Comparison of ENCODE assay signal across 28 cellular contexts in the genomic region with DNA sequence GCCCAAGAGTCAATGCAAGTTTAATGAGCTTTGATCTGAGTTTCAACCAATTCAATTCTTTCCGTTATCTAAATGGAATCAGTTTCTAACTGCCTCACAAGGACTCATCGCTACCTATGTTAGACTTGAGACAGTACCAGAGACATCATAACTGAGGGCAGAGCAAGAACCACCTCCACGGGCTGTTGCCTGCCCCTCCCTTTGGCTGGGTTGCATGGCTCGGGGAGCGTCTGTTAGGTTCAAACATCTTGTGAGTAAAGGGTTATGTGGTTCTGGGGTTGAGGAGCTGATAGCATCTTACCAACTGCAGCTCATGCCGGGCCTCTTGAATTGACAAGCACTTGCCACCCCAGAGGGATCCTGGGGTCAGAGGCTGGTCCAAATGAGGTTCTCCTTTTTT.
A peak's percentile ranks its signal among the peaks of the same experiment; 100 is the strongest.
DNase-seq lines count a peak whose midpoint lies in the region; ATAC-seq and TF ChIP-seq lines count a peak whose summit lies in the region.
"Had no signal": no experiment of that assay in that cellular context is flagged by ENCODE, and none has a peak within 500 bp of the region (broad histone marks: within the 10 kb centered on the region; RNA-seq: fewer than 3 reads in every experiment).

No MANE protein-coding gene starts in this region.

- no peaks in the 10 kb centered on the region for H3K9me3 Mint-ChIP-seq in activated CD4-positive, alpha-beta T cell treated with anti-CD3 and anti-CD28 coated beads, Interleukin-2, amount 10 ng/mL, durations not matched to agents 7 days and 5 days
- H3K9me3 Mint-ChIP-seq in activated T-helper 17 cell treated with anti-CD3 and anti-CD28 coated beads, Interleukin-2, amount 50 U/mL, for 72 hours, result peaks cover 4% of the 10 kb centered on the region
- peaks cover 4 to 5% of the 10 kb centered on the region in 2 donors for H3K9me3 Mint-ChIP-seq in stimulated activated naive CD8-positive, alpha-beta T cell treated with anti-CD3 and anti-CD28 coated beads, Interleukin-15, amount 100 ng/mL, for 72 hours
- no peaks in the 10 kb centered on the region for H3K9me3 Mint-ChIP-seq in osteocyte (ENCODE audit: unreplicated experiment)
- H3K9me3 Mint-ChIP-seq: activated B cell treated with CpG ODN at 0.5 μM for 24 hours; dendritic cell treated with granulocyte-macrophage colony-stimulating factor and Interleukin-4, amounts not matched to agents 40 ng/mL and 50 ng/mL, for 4 days had no signal

- no peak for TF ChIP-seq CTCF in osteocyte (IDR thresholded peaks at IDR 0.05)

- DNase-seq in activated CD4-positive, alpha-beta T cell treated with anti-CD3 and anti-CD28 coated beads, Interleukin-2, amount 10 ng/mL, durations not matched to agents 7 days and 5 days, result peak; percentile 20
- DNase-seq in activated CD4-positive, alpha-beta T cell treated with anti-CD3 and anti-CD28 coated beads for 4 hours, result no peak
- DNase-seq in stimulated activated CD4-positive, alpha-beta T cell treated with anti-CD3 and anti-CD28 coated beads, Interleukin-12 subunit alpha, Interleukin-12 subunit beta, amount 100 ng/mL, for 48 hours (ENCODE audit: low read depth in 2 of 3, low spot score in 1 of 3), result peak in 2 of 3 donors; percentile 2 to 6
- no peak for DNase-seq in stimulated activated CD4-positive, alpha-beta T cell treated with anti-CD3 and anti-CD28 coated beads, Interleukin-4, amount 100 ng/mL, for 4 hours
- no peak for DNase-seq in stimulated activated naive CD8-positive, alpha-beta T cell treated with anti-CD3 and anti-CD28 coated beads, Interleukin-15, amount 100 ng/mL, for 72 hours
- no peak for DNase-seq in osteocyte (ENCODE audit: extremely low spot score, unreplicated experiment)
- DNase-seq: activated B cell treated with CpG ODN at 0.5 μM for 24 hours, activated gamma-delta T cell, body of pancreas, Caco-2, erythroblast, H7, KG1, left lung, mesenchymal stem cell, MM.1S, NCI-H2029, NCI-H510A treated with DMSO at 0.1 percent for 48 hours, OCI-M1, posterior cingulate gyrus, small intestine, T-cell, upper lobe of left lung had no signal

- peaks cover 6% of the 10 kb centered on the region for H3K27me3 Mint-ChIP-seq in activated CD4-positive, alpha-beta T cell treated with anti-CD3 and anti-CD28 coated beads, Interleukin-2, amount 10 ng/mL, durations not matched to agents 7 days and 5 days
- H3K27me3 Mint-ChIP-seq in activated T-helper 17 cell treated with anti-CD3 and anti-CD28 coated beads, Interleukin-2, amount 50 U/mL, for 72 hours, result peaks cover 17% of the 10 kb centered on the region
- peaks cover 13% of the 10 kb centered on the region for H3K27me3 Mint-ChIP-seq in stimulated activated naive CD8-positive, alpha-beta T cell treated with anti-CD3 and anti-CD28 coated beads, Interleukin-15, amount 100 ng/mL, for 72 hours
- H3K27me3 Mint-ChIP-seq in osteocyte (ENCODE audit: unreplicated experiment), result no peaks in the 10 kb centered on the region

- no peak overlapping the region for H3K4me3 Mint-ChIP-seq in activated CD4-positive, alpha-beta T cell treated with anti-CD3 and anti-CD28 coated beads, Interleukin-2, amount 10 ng/mL, durations not matched to agents 7 days and 5 days
- H3K4me3 Mint-ChIP-seq in activated T-helper 17 cell treated with anti-CD3 and anti-CD28 coated beads, Interleukin-2, amount 50 U/mL, for 72 hours, result no peak overlapping the region
- H3K4me3 Mint-ChIP-seq in stimulated activated naive CD8-positive, alpha-beta T cell treated with anti-CD3 and anti-CD28 coated beads, Interleukin-15, amount 100 ng/mL, for 72 hours, result no peak overlapping the region
- no peak overlapping the region for H3K4me3 Mint-ChIP-seq in osteocyte (ENCODE audit: unreplicated experiment)
- H3K4me3 Mint-ChIP-seq: activated B cell treated with CpG ODN at 0.5 μM for 24 hours; CD14-positive monocyte; dendritic cell treated with granulocyte-macrophage colony-stimulating factor and Interleukin-4, amounts not matched to agents 40 ng/mL and 50 ng/mL, for 4 days; stimulated activated effector memory CD8-positive, alpha-beta T cell treated with anti-CD3 and anti-CD28 coated beads, Interleukin-12 subunit alpha, Interleukin-12 subunit beta, amount 100 ng/mL, for 72 hours; T-cell had no signal

- POLR2A ChIA-PET in activated CD4-positive, alpha-beta T cell treated with anti-CD3 and anti-CD28 coated beads, Interleukin-2, amount 10 ng/mL, durations not matched to agents 7 days and 5 days (lab: Charles Lee), result no interaction called here

- CTCF ChIA-PET in activated CD4-positive, alpha-beta T cell treated with anti-CD3 and anti-CD28 coated beads, Interleukin-2, amount 10 ng/mL, durations not matched to agents 7 days and 5 days (lab: Charles Lee), result interaction anchor here (0.6 kb wide), 1 partner anchor 347 kb away, joined by 3 read pairs; no protein-coding TSS in a partner anchor

- H3K4me1 Mint-ChIP-seq in activated CD4-positive, alpha-beta T cell treated with anti-CD3 and anti-CD28 coated beads, Interleukin-2, amount 10 ng/mL, durations not matched to agents 7 days and 5 days, result peaks cover 8% of the 10 kb centered on the region
- H3K4me1 Mint-ChIP-seq in activated T-helper 17 cell treated with anti-CD3 and anti-CD28 coated beads, Interleukin-2, amount 50 U/mL, for 72 hours, result no peaks in the 10 kb centered on the region
- H3K4me1 Mint-ChIP-seq in stimulated activated naive CD8-positive, alpha-beta T cell treated with anti-CD3 and anti-CD28 coated beads, Interleukin-15, amount 100 ng/mL, for 72 hours, result no peaks in the 10 kb centered on the region
- peaks cover 4% of the 10 kb centered on the region for H3K4me1 Mint-ChIP-seq in osteocyte (ENCODE audit: unreplicated experiment)
- H3K4me1 Mint-ChIP-seq: activated B cell treated with CpG ODN at 0.5 μM for 24 hours; CD14-positive monocyte; stimulated activated effector memory CD8-positive, alpha-beta T cell treated with anti-CD3 and anti-CD28 coated beads, Interleukin-12 subunit alpha, Interleukin-12 subunit beta, amount 100 ng/mL, for 72 hours had no signal

- H3K36me3 Mint-ChIP-seq in activated CD4-positive, alpha-beta T cell treated with anti-CD3 and anti-CD28 coated beads, Interleukin-2, amount 10 ng/mL, durations not matched to agents 7 days and 5 days (ENCODE audit: low read depth), result no peaks in the 10 kb centered on the region
- H3K36me3 Mint-ChIP-seq in activated T-helper 17 cell treated with anti-CD3 and anti-CD28 coated beads, Interleukin-2, amount 50 U/mL, for 72 hours (ENCODE audit: low read depth), result no peaks in the 10 kb centered on the region
- no peaks in the 10 kb centered on the region for H3K36me3 Mint-ChIP-seq in osteocyte (ENCODE audit: unreplicated experiment)
- H3K36me3 Mint-ChIP-seq: CD14-positive monocyte; stimulated activated effector memory CD8-positive, alpha-beta T cell treated with anti-CD3 and anti-CD28 coated beads, Interleukin-12 subunit alpha, Interleukin-12 subunit beta, amount 100 ng/mL, for 72 hours; T-cell had no signal

- H3K27ac Mint-ChIP-seq in activated CD4-positive, alpha-beta T cell treated with anti-CD3 and anti-CD28 coated beads, Interleukin-2, amount 10 ng/mL, durations not matched to agents 7 days and 5 days, result no peak overlapping the region
- H3K27ac Mint-ChIP-seq in activated T-helper 17 cell treated with anti-CD3 and anti-CD28 coated beads, Interleukin-2, amount 50 U/mL, for 72 hours, result no peak overlapping the region
- no peak overlapping the region for H3K27ac Mint-ChIP-seq in stimulated activated naive CD8-positive, alpha-beta T cell treated with anti-CD3 and anti-CD28 coated beads, Interleukin-15, amount 100 ng/mL, for 72 hours
- no peak overlapping the region for H3K27ac Mint-ChIP-seq in osteocyte (ENCODE audit: unreplicated experiment)
- H3K27ac Mint-ChIP-seq: activated B cell treated with CpG ODN at 0.5 μM for 24 hours; dendritic cell treated with granulocyte-macrophage colony-stimulating factor and Interleukin-4, amounts not matched to agents 40 ng/mL and 50 ng/mL, for 4 days; stimulated activated effector memory CD8-positive, alpha-beta T cell treated with anti-CD3 and anti-CD28 coated beads, Interleukin-12 subunit alpha, Interleukin-12 subunit beta, amount 100 ng/mL, for 72 hours; T-cell had no signal

- ATAC-seq in activated T-helper 17 cell treated with anti-CD3 and anti-CD28 coated beads, Interleukin-2, amount 50 U/mL, for 72 hours (replicated peaks), result peak; percentile 38
- ATAC-seq in stimulated activated naive CD8-positive, alpha-beta T cell treated with anti-CD3 and anti-CD28 coated beads, Interleukin-15, amount 100 ng/mL, for 72 hours, result peak; percentile 43
- no peak for ATAC-seq in HG03439 (IDR thresholded peaks at IDR 0.05; ENCODE audit: unreplicated experiment)
- ATAC-seq: body of pancreas; left lung; stimulated activated effector memory CD8-positive, alpha-beta T cell treated with anti-CD3 and anti-CD28 coated beads, Interleukin-12 subunit alpha, Interleukin-12 subunit beta, amount 100 ng/mL, for 72 hours had no signal

Comparison
In these comparisons a context has a peak if more than half of its experiments do, and no peak if none do; other contexts are left out.
1. DNase-seq: peak in activated CD4-positive, alpha-beta T cell treated with anti-CD3 and anti-CD28 coated beads, Interleukin-2, amount 10 ng/mL, durations not matched to agents 7 days and 5 days (single experiment) and stimulated activated CD4-positive, alpha-beta T cell treated with anti-CD3 and anti-CD28 coated beads, Interleukin-12 subunit alpha, Interleukin-12 subunit beta, amount 100 ng/mL, for 48 hours (2 of 3); none in activated CD4-positive, alpha-beta T cell treated with anti-CD3 and anti-CD28 coated beads for 4 hours (0 of 2), stimulated activated CD4-positive, alpha-beta T cell treated with anti-CD3 and anti-CD28 coated beads, Interleukin-4, amount 100 ng/mL, for 4 hours (0 of 2), stimulated activated naive CD8-positive, alpha-beta T cell treated with anti-CD3 and anti-CD28 coated beads, Interleukin-15, amount 100 ng/mL, for 72 hours (0 of 2) and osteocyte (single experiment).